8 cellular contexts compared by ENCODE assay signal in genomic region chr1:94805912-94806311, GRCh38. TPM values are rescaled to one million over a fixed set of nuclear protein-coding genes. Genes with fewer than 3 reads are reported as not detected.
DNase-seq lines count a peak whose midpoint lies in the region; ATAC-seq and TF ChIP-seq lines count a peak whose summit lies in the region.

No MANE protein-coding gene starts in this region.

- BruUV-seq in HCT116 (replicated peaks; lab: Mats Ljungman, UMichigan): no TSS peak

- intact Hi-C loops in HCT116 (cut with micrococcal nuclease): loop anchor here (1.0 to 10.0 kb wide), 3 partner anchors 237 to 781 kb away; no protein-coding TSS in a partner anchor

- H3K9me3 ChIP-seq in HCT116 (ENCODE audit: control insufficient read depth in 1 of 2, insufficient read depth in 1 of 2, low read depth in 1 of 2, low read length in 2 of 2): no peaks in the 10 kb centered on the region

- no peaks in the 10 kb centered on the region for H3K36me3 Mint-ChIP-seq in activated CD4-positive, alpha-beta T cell treated with anti-CD3 and anti-CD28 coated beads, Interleukin-2, amount 10 ng/mL, durations not matched to agents 7 days and 5 days (ENCODE audit: low read depth)
- H3K36me3 Mint-ChIP-seq in memory B cell: no peaks in the 10 kb centered on the region
- H3K36me3 Mint-ChIP-seq in stimulated activated effector memory CD8-positive, alpha-beta T cell treated with anti-CD3 and anti-CD28 coated beads, Interleukin-12 subunit alpha, Interleukin-12 subunit beta, amount 100 ng/mL, for 72 hours: no peaks in the 10 kb centered on the region

- peaks cover 4% of the 10 kb centered on the region for H3K27me3 Mint-ChIP-seq in activated CD4-positive, alpha-beta T cell treated with anti-CD3 and anti-CD28 coated beads, Interleukin-2, amount 10 ng/mL, durations not matched to agents 7 days and 5 days
- H3K27me3 Mint-ChIP-seq in memory B cell: peaks cover 8% of the 10 kb centered on the region

- H3K4me3 Mint-ChIP-seq in activated CD4-positive, alpha-beta T cell treated with anti-CD3 and anti-CD28 coated beads, Interleukin-2, amount 10 ng/mL, durations not matched to agents 7 days and 5 days: no peak overlapping the region
- no peak overlapping the region for H3K4me3 Mint-ChIP-seq in memory B cell
- no peak overlapping the region for H3K4me3 Mint-ChIP-seq in stimulated activated effector memory CD8-positive, alpha-beta T cell treated with anti-CD3 and anti-CD28 coated beads, Interleukin-12 subunit alpha, Interleukin-12 subunit beta, amount 100 ng/mL, for 72 hours

- no peak for TF ChIP-seq POLR2A in HCT116 (IDR thresholded peaks at IDR 0.05; ENCODE audit: borderline replicate concordance, extremely low read depth, insufficient read depth, insufficient read length)

- H3K9me3 Mint-ChIP-seq in activated CD4-positive, alpha-beta T cell treated with anti-CD3 and anti-CD28 coated beads, Interleukin-2, amount 10 ng/mL, durations not matched to agents 7 days and 5 days: no peaks in the 10 kb centered on the region
- no peaks in the 10 kb centered on the region for H3K9me3 Mint-ChIP-seq in memory B cell
- H3K9me3 Mint-ChIP-seq in stimulated activated effector memory CD8-positive, alpha-beta T cell treated with anti-CD3 and anti-CD28 coated beads, Interleukin-12 subunit alpha, Interleukin-12 subunit beta, amount 100 ng/mL, for 72 hours: no peaks in the 10 kb centered on the region

- peak; percentile 94 for TF ChIP-seq RAD21 in HCT116 (IDR thresholded peaks at IDR 0.05; ENCODE audit: low read depth)

- CTCF ChIA-PET in HCT116 (lab: Charles Lee): interaction anchor here (0.6 to 3.5 kb wide), 5 partner anchors 236 to 325 kb away, joined by 3 to 17 read pairs (median 8); no protein-coding TSS in a partner anchor
- CTCF ChIA-PET in activated CD4-positive, alpha-beta T cell treated with anti-CD3 and anti-CD28 coated beads, Interleukin-2, amount 10 ng/mL, durations not matched to agents 7 days and 5 days (lab: Charles Lee): interaction anchor here (1.1 to 2.4 kb wide), 4 partner anchors 292 to 760 kb away, joined by 3 to 9 read pairs (median 6); no protein-coding TSS in a partner anchor

- H3K4me2 ChIP-seq in HCT116 (ENCODE audit: low read length): no peak overlapping the region

- H3K27ac Mint-ChIP-seq in activated CD4-positive, alpha-beta T cell treated with anti-CD3 and anti-CD28 coated beads, Interleukin-2, amount 10 ng/mL, durations not matched to agents 7 days and 5 days: no peak overlapping the region
- no peak overlapping the region for H3K27ac Mint-ChIP-seq in memory B cell
- no peak overlapping the region for H3K27ac Mint-ChIP-seq in stimulated activated effector memory CD8-positive, alpha-beta T cell treated with anti-CD3 and anti-CD28 coated beads, Interleukin-12 subunit alpha, Interleukin-12 subunit beta, amount 100 ng/mL, for 72 hours

- no peaks in the 10 kb centered on the region for H4K20me1 ChIP-seq in HCT116 (ENCODE audit: insufficient read depth)

- POLR2A ChIA-PET in HCT116 (lab: Charles Lee): no interaction called here
- POLR2A ChIA-PET in activated CD4-positive, alpha-beta T cell treated with anti-CD3 and anti-CD28 coated beads, Interleukin-2, amount 10 ng/mL, durations not matched to agents 7 days and 5 days (lab: Charles Lee): no interaction called here

- no peak overlapping the region for H2AFZ ChIP-seq in HCT116 (ENCODE audit: low read depth, low read length, poor library complexity, severe bottlenecking)

- peaks cover 30% of the 10 kb centered on the region for H3K4me1 Mint-ChIP-seq in activated CD4-positive, alpha-beta T cell treated with anti-CD3 and anti-CD28 coated beads, Interleukin-2, amount 10 ng/mL, durations not matched to agents 7 days and 5 days
- H3K4me1 Mint-ChIP-seq in memory B cell: peaks cover 6% of the 10 kb centered on the region
- H3K4me1 Mint-ChIP-seq in stimulated activated effector memory CD8-positive, alpha-beta T cell treated with anti-CD3 and anti-CD28 coated beads, Interleukin-12 subunit alpha, Interleukin-12 subunit beta, amount 100 ng/mL, for 72 hours: peaks cover 28% of the 10 kb centered on the region

- H3K4me1 ChIP-seq in HCT116 (ENCODE audit: control insufficient read depth in 1 of 2, insufficient read depth in 2 of 2, low read length in 2 of 2): peaks cover 3 to 45% of the 10 kb centered on the region in 2 experiments

- H3K36me3 ChIP-seq in HCT116 (ENCODE audit: control insufficient read depth in 1 of 2, insufficient read depth in 2 of 2, low read length in 2 of 2): no peaks in the 10 kb centered on the region

- H3K27ac ChIP-seq in HCT116 (ENCODE audit: low read depth, low read length): no peak overlapping the region

- TF ChIP-seq CTCF in HCT116 (IDR thresholded peaks at IDR 0.05 in 2 of 3, conservative IDR thresholded peaks at IDR 0.05 in 1 of 3; ENCODE audit: borderline replicate concordance in 1 of 3, insufficient read depth in 1 of 3, low read depth in 2 of 3, low read length in 2 of 3): peak; percentile 87 to 93 (median 90)

- H3K9me2 ChIP-seq in HCT116 (ENCODE audit: insufficient read depth): no peaks in the 10 kb centered on the region

- H3K9ac ChIP-seq in HCT116 (ENCODE audit: low read length): no peak overlapping the region

- H3K4me3 ChIP-seq in HCT116 (replicated peaks in 1 of 2; ENCODE audit: low read depth in 1 of 2, low read length in 2 of 2): no peak overlapping the region

- ATAC-seq in HCT116: peak; percentile 57
- peak; percentile 67 for ATAC-seq in memory B cell (ENCODE audit: low read depth)
- ATAC-seq in stimulated activated effector memory CD8-positive, alpha-beta T cell treated with anti-CD3 and anti-CD28 coated beads, Interleukin-12 subunit alpha, Interleukin-12 subunit beta, amount 100 ng/mL, for 72 hours: peak; percentile 58
- no peak for ATAC-seq in GM21447 (IDR thresholded peaks at IDR 0.05; ENCODE audit: unreplicated experiment)

- no peaks in the 10 kb centered on the region for H3K27me3 ChIP-seq in HCT116 (ENCODE audit: insufficient read depth, low read length)

- RAD21 ChIA-PET in HCT116 (lab: Charles Lee; ENCODE audit: low non-redundant PET in 1 of 2, low total read pairs in 2 of 2, uncharacterized antibody in 2 of 2, unreplicated experiment in 2 of 2): no interaction called here

- DNase-seq in GM03348 (ENCODE audit: low spot score) (peak; percentile 67), HCT116 (ENCODE audit: low read depth, low spot score) (peak; percentile 44), NCI-H2227 (lab: John Stamatoyannopoulos, UW; ENCODE audit: unreplicated experiment) (peak; percentile 67), memory B cell (ENCODE audit: low spot score in 2 of 2) (peak; percentile 50 to 55)
- DNase-seq in activated CD4-positive, alpha-beta T cell treated with anti-CD3 and anti-CD28 coated beads, Interleukin-2, amount 10 ng/mL, durations not matched to agents 7 days and 5 days: peak; percentile 58
- peak; percentile 18 for DNase-seq in effector CD8-positive, alpha-beta T cell (lab: John Stamatoyannopoulos, UW)
- DNase-seq in stimulated activated effector memory CD8-positive, alpha-beta T cell treated with anti-CD3 and anti-CD28 coated beads, Interleukin-12 subunit alpha, Interleukin-12 subunit beta, amount 100 ng/mL, for 72 hours (ENCODE audit: low spot score in 2 of 2): peak; percentile 34 to 58

- no peaks in the 10 kb centered on the region for H3K79me2 ChIP-seq in HCT116 (ENCODE audit: insufficient read depth, low read length)

TF ChIP-seq in HCT116, 20 proteins besides CTCF, POLR2A, EP300 and RAD21:
- TF ChIP-seq ZFX (IDR thresholded peaks at IDR 0.05) (no peak), CEBPB (IDR thresholded peaks at IDR 0.05; ENCODE audit: low read depth) (no peak), SP1 (IDR thresholded peaks at IDR 0.05; ENCODE audit: low read depth) (no peak), EGR1 (IDR thresholded peaks at IDR 0.05; ENCODE audit: low read depth) (no peak)

RNA-seq across cellular contexts. Expression of gene SLC44A3, which starts 14.2 kb away (rescaled TPM):
- total RNA-seq in HCT116 (2021; ENCODE audit: unreplicated experiment): 9.6 TPM
- 6.4 and 8.7 TPM in 2 replicates for polyA plus RNA-seq in HCT116 (2012)
- under 1 TPM; 0.37 to 0.52 TPM for total RNA-seq in activated CD4-positive, alpha-beta T cell treated with anti-CD3 and anti-CD28 coated beads, Interleukin-2, amount 10 ng/mL, durations not matched to agents 7 days and 5 days
